8 cellular contexts compared by ENCODE assay signal in genomic region chr3:13480340-13481318, GRCh38. TPM values are rescaled to one million over a fixed set of nuclear protein-coding genes. Genes with fewer than 3 reads are reported as not detected.
DNase-seq lines count a peak whose midpoint lies in the region; ATAC-seq and TF ChIP-seq lines count a peak whose summit lies in the region.

No MANE protein-coding gene starts in this region.

- H3K4me3 Mint-ChIP-seq in HFFc6, result peak overlapping the region; percentile 88
- H3K4me3 Mint-ChIP-seq in T-cell, result peak overlapping the region; percentile 79 to 89 (median 86)

- H3K27ac Mint-ChIP-seq in HFFc6, result peak overlapping the region; percentile 69
- H3K27ac Mint-ChIP-seq in T-cell, result peak overlapping the region in 1 of 2 donors; percentile 72

- no peak overlapping the region for H3K27ac ChIP-seq in stomach smooth muscle (ENCODE audit: low read length)

- H3K27me3 Mint-ChIP-seq in HFFc6 (ENCODE audit: insufficient read depth) (peaks cover 2% of the 10 kb centered on the region; the same call in 1 of the 2 replicates), T-cell (no peaks in the 10 kb centered on the region)

- H3K4me1 Mint-ChIP-seq in HFFc6 (ENCODE audit: low read depth) (peaks cover 33% of the 10 kb centered on the region), T-cell (peaks cover 26 to 35% (median 26%) of the 10 kb centered on the region in 3 donors)

- ATAC-seq in T-cell (replicated peaks in 1 of 4) (peak; percentile 28 to 48 (median 28)), HG03457 (IDR thresholded peaks at IDR 0.05; ENCODE audit: unreplicated experiment) (no peak)

- no peaks in the 10 kb centered on the region for H3K9me3 Mint-ChIP-seq in HFFc6
- no peaks in the 10 kb centered on the region for H3K9me3 Mint-ChIP-seq in T-cell

- H3K36me3 ChIP-seq in ES-I3 (ENCODE audit: insufficient read depth, low read length), result no peaks in the 10 kb centered on the region
- peaks cover 0 to 3% of the 10 kb centered on the region in 2 donors for H3K36me3 ChIP-seq in stomach smooth muscle (ENCODE audit: control insufficient read depth in 2 of 2, insufficient read depth in 2 of 2, low read length in 2 of 2)

- H3K36me3 Mint-ChIP-seq in HFFc6 (ENCODE audit: low read depth) (no peaks in the 10 kb centered on the region), T-cell (no peaks in the 10 kb centered on the region)

- H3K4me3 ChIP-seq in stomach smooth muscle (ENCODE audit: low read length in 2 of 2), result peak overlapping the region; percentile 73 to 83

- no peaks in the 10 kb centered on the region for H3K27me3 ChIP-seq in stomach smooth muscle (ENCODE audit: control insufficient read depth in 1 of 2, insufficient read depth in 2 of 2, low read length in 2 of 2)

- no peak for TF ChIP-seq CTCF in HFFc6 (IDR thresholded peaks at IDR 0.05)

- CTCF ChIA-PET in T-cell (lab: Charles Lee), result interaction anchor here (0.5 to 2.6 kb wide), 11 partner anchors 9 to 1004 kb away, joined by 3 to 22 read pairs (median 4); partner anchors contain the start of gene NUP210 (in 1 of the 2)

- peak overlapping the region; percentile 64 for H3K9ac ChIP-seq in ES-I3 (ENCODE audit: low read depth, low read length)
- peak overlapping the region; percentile 68 to 72 for H3K9ac ChIP-seq in stomach smooth muscle (ENCODE audit: low read length in 2 of 2)

- H3K9me3 ChIP-seq in ES-I3 (ENCODE audit: control insufficient read depth, insufficient read depth, low read length), result no peaks in the 10 kb centered on the region
- H3K9me3 ChIP-seq in stomach smooth muscle (ENCODE audit: control insufficient read depth in 2 of 2, low read length in 2 of 2), result no peaks in the 10 kb centered on the region

- POLR2A ChIA-PET in T-cell (lab: Charles Lee), result interaction anchor here (0.6 to 1.1 kb wide), 3 partner anchors 15 to 465 kb away, joined by 4 to 5 read pairs (median 4); no protein-coding TSS in a partner anchor

- H3K4me1 ChIP-seq in ES-I3 (ENCODE audit: insufficient read depth, low read length), result peaks cover 25% of the 10 kb centered on the region
- peaks cover 30% of the 10 kb centered on the region for H3K4me1 ChIP-seq in stomach smooth muscle (ENCODE audit: control insufficient read depth, insufficient read depth, low read length)

- DNase-seq in HFFc6, result no peak
- DNase-seq in T-cell, result peak in 30 of 34 experiments; percentile 13 to 64 (median 48)
- peak; percentile 29 for DNase-seq in dermis blood vessel endothelial cell
- DNase-seq in medulla oblongata (ENCODE audit: extremely low spot score), result peak; percentile 58
- DNase-seq in NCI-H2196 treated with DMSO at 0.1 percent for 48 hours (lab: John Stamatoyannopoulos, UW; ENCODE audit: unreplicated experiment), result no peak

RNA-seq across cellular contexts. Expression of gene HDAC11, which starts 0.5 kb away (rescaled TPM):
- total RNA-seq in HFFc6 (2021; fragmentation: NEBNext Ultra II Directional; extraction: Animal tissue kit (Norgen Biotek cat#: 25700)), result 10 to 100 TPM in 2 of 6 experiments, 1 to 10 TPM in 4; 8.0 to 12.4 (median 9.1) TPM
- total RNA-seq in T-cell (10 to 100 TPM in 1 of 5 donors, 1 to 10 TPM in 4; 5.9 to 10.4 (median 7.9) TPM), dermis blood vessel endothelial cell (8.8 and 10.5 TPM in 2 replicates)

Comparison
In these comparisons a context has a peak if more than half of its experiments do, and no peak if none do; other contexts are left out.
1. DNase-seq: peak in T-cell (30 of 34), dermis blood vessel endothelial cell (single experiment) and medulla oblongata (single experiment); none in HFFc6 (single experiment) and NCI-H2196 treated with DMSO at 0.1 percent for 48 hours (single experiment).